Comparison of ENCODE assay signal across 8 cellular contexts in the genomic region with DNA sequence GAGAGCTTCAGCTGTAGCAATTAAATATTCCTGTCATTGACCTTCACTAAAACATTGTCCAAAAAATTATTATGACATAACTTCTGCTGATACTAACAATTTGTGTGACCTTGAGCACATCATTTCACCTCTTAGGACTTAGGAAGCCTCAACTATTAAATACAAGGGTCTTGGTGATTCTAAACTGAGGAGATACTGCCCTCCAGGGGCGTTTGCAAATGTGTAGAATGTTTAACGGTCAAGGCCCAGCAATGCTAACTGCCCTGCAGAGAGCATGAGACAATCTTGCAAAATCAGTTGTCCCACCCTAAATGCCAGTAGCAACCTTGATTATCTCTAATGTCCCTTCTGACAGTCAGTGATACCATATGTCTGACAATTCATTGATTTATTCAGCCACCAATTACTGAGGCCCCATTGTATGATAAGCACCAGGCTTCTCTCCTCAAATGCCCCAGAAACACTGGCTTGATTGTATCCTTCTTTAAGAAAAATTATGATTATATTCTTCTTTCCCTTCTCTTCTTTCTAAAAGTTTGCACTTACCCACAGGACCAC.
DNase-seq lines count a peak whose midpoint lies in the region; ATAC-seq and TF ChIP-seq lines count a peak whose summit lies in the region.

No MANE protein-coding gene starts in this region.

- H3K9me3 ChIP-seq in adrenal gland (replicated peaks in 1 of 3) (no peaks in the 10 kb centered on the region), right lobe of liver (no peaks in the 10 kb centered on the region), mucosa of descending colon (peaks cover 6% of the 10 kb centered on the region)

- ATAC-seq in HG03442 (IDR thresholded peaks at IDR 0.05; ENCODE audit: unreplicated experiment), result peak; percentile 65
- no peak for ATAC-seq in right lobe of liver
- ATAC-seq in mucosa of descending colon, result no peak

- TF ChIP-seq POLR2A in adrenal gland (IDR thresholded peaks at IDR 0.05) (no peak), right lobe of liver (IDR thresholded peaks at IDR 0.05) (no peak)

- H3K27me3 ChIP-seq in GM06990 (replicated peaks; ENCODE audit: control insufficient read depth, insufficient read depth, low read length) (no peaks in the 10 kb centered on the region), adrenal gland (no peaks in the 10 kb centered on the region), right lobe of liver (no peaks in the 10 kb centered on the region)

- H3K36me3 ChIP-seq in GM06990 (ENCODE audit: control insufficient read depth, insufficient read depth, low read length), result no peaks in the 10 kb centered on the region
- no peaks in the 10 kb centered on the region for H3K36me3 ChIP-seq in adrenal gland (replicated peaks in 1 of 2)
- H3K36me3 ChIP-seq in right lobe of liver, result no peaks in the 10 kb centered on the region
- H3K36me3 ChIP-seq in mucosa of descending colon (ENCODE audit: low read depth), result no peaks in the 10 kb centered on the region

- H3K4me3 ChIP-seq in GM06990 (replicated peaks; ENCODE audit: low read depth, low read length), result no peak overlapping the region
- H3K4me3 ChIP-seq in adrenal gland, result no peak overlapping the region
- no peak overlapping the region for H3K4me3 ChIP-seq in right lobe of liver
- H3K4me3 ChIP-seq in mucosa of descending colon, result no peak overlapping the region

- intact Hi-C loops in adrenal gland (cut with DNase I), result loop anchor here in 1 of 2 donors (5.0 kb wide), 1 partner anchor 287 kb away; no protein-coding TSS in a partner anchor
- intact Hi-C loops in right lobe of liver (cut with DNase I), result no loop called here
- intact Hi-C loops in mucosa of descending colon (cut with DNase I, micrococcal nuclease), result no loop called here

- WGBS in adrenal gland, 4 donors, result 11 to 23% (median 18%) methylated on average over 2 of the region's 2 CpGs
- no CpG with 5 or more reads among the region's 2 CpGs for WGBS in right lobe of liver (ENCODE audit: insufficient coverage, low coverage, low lambda C conversion rate, missing lambda C conversion rate)

- DNase-seq in GM06990 (ENCODE audit: extremely low read depth, insufficient read length) (no peak), adrenal gland (peak; percentile 26 to 62 (median 34)), right lobe of liver (no peak), NCI-H146 (lab: John Stamatoyannopoulos, UW) (no peak), mucosa of descending colon (no peak), NCI-H1048 (lab: John Stamatoyannopoulos, UW) (no peak)
- DNase-seq in activated T-cell treated with anti-CD3 and anti-CD28 coated beads, Interleukin-2, amount 50 U/mL, for 1 hour, result no peak

- TF ChIP-seq CTCF in GM06990 (IDR thresholded peaks at IDR 0.05; ENCODE audit: insufficient read depth, low read length, poor library complexity, severe bottlenecking), result peak; percentile 29
- peak; percentile 20 to 67 (median 57) for TF ChIP-seq CTCF in adrenal gland (IDR thresholded peaks at IDR 0.05)
- TF ChIP-seq CTCF in right lobe of liver (IDR thresholded peaks at IDR 0.05), result peak in 3 of 4 donors; percentile 16 to 19 (median 17)
- TF ChIP-seq CTCF in mucosa of descending colon (IDR thresholded peaks at IDR 0.05), result no peak

- no peaks in the 10 kb centered on the region for H3K4me1 ChIP-seq in adrenal gland (replicated peaks in 1 of 2)
- H3K4me1 ChIP-seq in right lobe of liver, result no peaks in the 10 kb centered on the region
- H3K4me1 ChIP-seq in mucosa of descending colon (ENCODE audit: low read depth), result no peaks in the 10 kb centered on the region

- no peak overlapping the region for H3K27ac ChIP-seq in adrenal gland
- H3K27ac ChIP-seq in right lobe of liver, result no peak overlapping the region

Comparison
In these comparisons a context has a peak if more than half of its experiments do, and no peak if none do; other contexts are left out.
1. DNase-seq: peak in adrenal gland (7 of 7); none in GM06990 (single experiment), right lobe of liver (0 of 3), NCI-H146 (single experiment), mucosa of descending colon (0 of 3), NCI-H1048 (single experiment) and activated T-cell treated with anti-CD3 and anti-CD28 coated beads, Interleukin-2, amount 50 U/mL, for 1 hour (single experiment).